33 cellular contexts compared by ENCODE assay signal in genomic region chr5:11230890-11231289, GRCh38.
DNase-seq lines count a peak whose midpoint lies in the region; ATAC-seq, FAIRE-seq and TF ChIP-seq lines count a peak whose summit lies in the region.
"Had no signal": no experiment of that assay in that cellular context is flagged by ENCODE, and none has a peak within 500 bp of the region (broad histone marks: within the 10 kb centered on the region; RNA-seq: fewer than 3 reads in every experiment).

No MANE protein-coding gene starts in this region.

- H3K27ac ChIP-seq in HEK293 (ENCODE audit: extremely low read depth, low read depth, low read length): no peak overlapping the region
- H3K27ac ChIP-seq in K562 (ENCODE audit: extremely low read depth, low read depth, low read length): no peak overlapping the region
- no peak overlapping the region for H3K27ac ChIP-seq in esophagus muscularis mucosa (replicated peaks in 1 of 4)
- H3K27ac ChIP-seq: 22Rv1; A549; BLaER1; BLaER1 treated with 17β-estradiol and CSF1 and Interleukin-3, amounts not matched to agents 10 nM and 100 nM; C4-2B had no signal

- no peak for ATAC-seq in K562
- ATAC-seq in GM18511 (IDR thresholded peaks at IDR 0.05; ENCODE audit: unreplicated experiment): no peak
- ATAC-seq: A549; CD8-positive, alpha-beta T cell had no signal

- no peak overlapping the region for H3K4me3 ChIP-seq in HEK293 (ENCODE audit: low read depth, low read length)
- no peak overlapping the region for H3K4me3 ChIP-seq in K562
- no peak overlapping the region for H3K4me3 ChIP-seq in esophagus muscularis mucosa
- H3K4me3 ChIP-seq: A549, BLaER1 had no signal

- WGBS in K562 (ENCODE audit: insufficient coverage, low coverage, missing lambda C conversion rate): 0% methylated on average over 3 of the region's 3 CpGs
- WGBS in esophagus muscularis mucosa: 90% methylated on average over 3 of the region's 3 CpGs

- CTCF ChIA-PET in HEK293 (lab: Yijun Ruan, JAX) (no interaction called here), K562 (lab: Yijun Ruan, JAX; ENCODE audit: low intra/inter-chr PET ratio) (no interaction called here)

- TF ChIP-seq CTCF in HEK293 (tag by site-specific recombination; IDR thresholded peaks at IDR 0.05): no peak
- no peak for TF ChIP-seq CTCF in K562 (IDR thresholded peaks at IDR 0.05 in 2 of 3, conservative IDR thresholded peaks at IDR 0.05 in 1 of 3; ENCODE audit: insufficient read depth in 2 of 3, low read depth in 1 of 3, low read length in 3 of 3)
- no peak for TF ChIP-seq CTCF in esophagus muscularis mucosa (IDR thresholded peaks at IDR 0.05)

- TF ChIP-seq EP300 in K562 (IDR thresholded peaks at IDR 0.05; ENCODE audit: low read length) (no peak), esophagus muscularis mucosa (IDR thresholded peaks at IDR 0.05) (no peak)

- TF ChIP-seq RAD21 in K562 (CRISPR knock-in tag; conservative IDR thresholded peaks at IDR 0.05 in 1 of 2, IDR thresholded peaks at IDR 0.05 in 1 of 2): no peak

- H3K9ac ChIP-seq in K562 (ENCODE audit: insufficient read depth in 1 of 2, low read depth in 2 of 2, low read length in 2 of 2): no peak overlapping the region
- H3K9ac ChIP-seq: BLaER1; BLaER1 treated with 17β-estradiol and CSF1 and Interleukin-3, amounts not matched to agents 10 nM and 100 nM had no signal

- H4K20me1 ChIP-seq in K562 (replicated peaks; ENCODE audit: control insufficient read depth, insufficient read depth, low read length): no peaks in the 10 kb centered on the region
- H4K20me1 ChIP-seq: BLaER1; BLaER1 treated with 17β-estradiol and CSF1 and Interleukin-3, amounts not matched to agents 10 nM and 100 nM had no signal

- no peak overlapping the region for H3K4me2 ChIP-seq in K562 (ENCODE audit: insufficient read depth, low read length)
- H3K4me2 ChIP-seq: A549; BLaER1; BLaER1 treated with 17β-estradiol and CSF1 and Interleukin-3, amounts not matched to agents 10 nM and 100 nM had no signal

- H2AFZ ChIP-seq in K562 (ENCODE audit: low read depth, low read length): no peak overlapping the region

- no peak for DNase-seq in K562 (ENCODE audit: extremely low read depth in 1 of 4, low spot score in 3 of 4)
- peak; percentile 53 for DNase-seq in esophagus muscularis mucosa (ENCODE audit: extremely low spot score)
- DNase-seq in NCI-H226: no peak
- DNase-seq in stimulated activated CD8-positive, alpha-beta memory T cell treated with anti-CD3 and anti-CD28 coated beads, Interleukin-4, amount 100 ng/mL, for 48 hours: no peak
- DNase-seq: 8988T; ACHN; AML-193; BE2C; C1 segment of cervical spinal cord; Caco-2; Calu3; CD4-positive, alpha-beta memory T cell; CD4-positive, alpha-beta T cell; CD4-positive, CD25-positive, alpha-beta regulatory T cell; CD8-positive, alpha-beta memory T cell; CD8-positive, alpha-beta T cell; COR-L47; DMS 273 treated with DMSO at 0.1 percent for 48 hours; DMS153; DMS53; DMS79; DMS79 treated with DMSO at 0.1 percent for 48 hours; DND-41; EL had no signal

- POLR2A ChIA-PET in HEK293 (lab: Yijun Ruan, JAX) (no interaction called here), K562 (lab: Yijun Ruan, JAX) (no interaction called here)

- H3K27me3 ChIP-seq in K562 (ENCODE audit: control insufficient read depth in 2 of 2, insufficient read depth in 2 of 2, low read length in 2 of 2): no peaks in the 10 kb centered on the region
- H3K27me3 ChIP-seq in esophagus muscularis mucosa: no peaks in the 10 kb centered on the region
- H3K27me3 ChIP-seq: BE2C; BLaER1; BLaER1 treated with 17β-estradiol and CSF1 and Interleukin-3, amounts not matched to agents 10 nM and 100 nM had no signal

- TF ChIP-seq POLR2A in K562 (conservative IDR thresholded peaks at IDR 0.05) (no peak), esophagus muscularis mucosa (IDR thresholded peaks at IDR 0.05; ENCODE audit: low read depth) (no peak)

- no peaks in the 10 kb centered on the region for H3K9me1 ChIP-seq in K562 (ENCODE audit: control insufficient read depth, insufficient read depth, low read length)

- H3K4me1 ChIP-seq in HEK293 (ENCODE audit: control insufficient read depth, insufficient read depth, low read length) (no peaks in the 10 kb centered on the region), K562 (replicated peaks in 1 of 2; ENCODE audit: control insufficient read depth in 2 of 2, insufficient read depth in 2 of 2, low read length in 2 of 2) (no peaks in the 10 kb centered on the region), esophagus muscularis mucosa (no peaks in the 10 kb centered on the region)
- H3K4me1 ChIP-seq: A549, BE2C, Caco-2 had no signal

- H3K36me3 ChIP-seq in HEK293 (ENCODE audit: control insufficient read depth in 2 of 2, insufficient read depth in 1 of 2, low read length in 2 of 2) (no peaks in the 10 kb centered on the region), K562 (ENCODE audit: control insufficient read depth, insufficient read depth, low read length) (no peaks in the 10 kb centered on the region), esophagus muscularis mucosa (no peaks in the 10 kb centered on the region)
- H3K36me3 ChIP-seq: BE2C, BLaER1 had no signal

- no TSS peak for BruUV-seq in K562 (replicated peaks; lab: Mats Ljungman, UMichigan)

- FAIRE-seq in K562 (lab: Jason Lieb, UNC): no peak
- FAIRE-seq: A204.1, A549, D721Med had no signal

- intact Hi-C loops in K562 (cut with micrococcal nuclease): no loop called here
- intact Hi-C loops in esophagus muscularis mucosa (cut with DNase I): no loop called here

- H3K79me2 ChIP-seq in K562 (ENCODE audit: control insufficient read depth, insufficient read depth, low read length): no peaks in the 10 kb centered on the region

- H3K9me3 ChIP-seq in HEK293 (ENCODE audit: control insufficient read depth, insufficient read depth, low read depth, low read length): no peaks in the 10 kb centered on the region
- no peaks in the 10 kb centered on the region for H3K9me3 ChIP-seq in K562 (replicated peaks; ENCODE audit: control insufficient read depth, insufficient read depth, low read depth, low read length)
- H3K9me3 ChIP-seq in esophagus muscularis mucosa: no peaks in the 10 kb centered on the region
- H3K9me3 ChIP-seq: A549, BE2C had no signal

- in situ Hi-C loops in K562 (cut with MboI): no loop called here

TF ChIP-seq in HEK293, 187 proteins besides CTCF, POLR2A, EP300 and RAD21:
- TF ChIP-seq ZNF707 (tag by site-specific recombination; IDR thresholded peaks at IDR 0.05): peak; percentile 43; the same call in 1 of the 2 replicates
- no peak for TF ChIP-seq ZEB2 (tag by site-specific recombination; IDR thresholded peaks at IDR 0.05)

TF ChIP-seq in K562, 482 proteins besides CTCF, POLR2A, EP300 and RAD21:
- TF ChIP-seq FOXA3 (CRISPR knock-in tag; conservative IDR thresholded peaks at IDR 0.05 in 1 of 2, IDR thresholded peaks at IDR 0.05 in 1 of 2) (no peak), CHD2 (IDR thresholded peaks at IDR 0.05; ENCODE audit: low read depth, low read length) (peak; percentile 55; the same call in 1 of the 2 replicates), ZNF707 (CRISPR knock-in tag; conservative IDR thresholded peaks at IDR 0.05) (0 out of 2 replicates have a peak, but pooled peaks have one; percentile 40)

Comparison
In these comparisons a context has a peak if more than half of its experiments do, and no peak if none do; other contexts are left out.
1. Of the 44 proteins assayed by ChIP-seq in both K562 and HEK293: peak only in K562: none; only in HEK293: none; in both: ZNF707; in neither: 43.